ENCODE assay signal across 8 cellular contexts in the genomic region with DNA sequence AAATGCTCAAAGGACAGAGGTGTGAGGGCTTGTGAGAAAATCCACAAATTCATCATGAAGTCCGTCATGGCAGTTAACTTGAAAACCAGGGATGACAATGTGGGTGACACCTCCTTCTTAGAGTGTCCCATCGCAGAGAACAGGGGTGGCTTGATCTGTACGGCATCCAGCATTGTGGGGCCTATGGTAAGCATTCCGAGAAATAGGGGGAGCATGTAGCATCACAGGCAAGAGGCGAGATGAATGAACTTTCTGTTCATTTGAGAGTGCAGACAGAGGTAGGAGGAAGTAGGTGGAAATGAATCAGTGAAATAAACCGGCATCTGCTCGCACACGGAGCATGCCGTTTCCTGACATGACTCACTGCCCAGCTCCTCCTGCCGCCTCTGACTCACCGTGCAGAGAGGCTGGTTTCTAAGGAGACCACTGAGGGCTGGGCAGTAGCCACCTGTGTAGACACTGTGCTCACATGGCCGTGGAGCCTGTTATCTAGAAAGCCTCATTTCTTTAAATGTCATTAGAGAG.
A peak's percentile ranks its signal among the peaks of the same experiment; 100 is the strongest.
DNase-seq lines count a peak whose midpoint lies in the region; ATAC-seq and TF ChIP-seq lines count a peak whose summit lies in the region.

No MANE protein-coding gene starts in this region.

- ATAC-seq in HG03159 (IDR thresholded peaks at IDR 0.05; ENCODE audit: unreplicated experiment), result peak; percentile 100
- ATAC-seq in activated T-cell treated with anti-CD3 and anti-CD28 coated beads, Interleukin-2, amount 50 U/mL, for 72 hours (replicated peaks in 1 of 2), result peak; percentile 94 to 98

- H3K4me3 Mint-ChIP-seq in activated T-cell treated with anti-CD3 and anti-CD28 coated beads, Interleukin-2, amount 50 U/mL, for 72 hours, result peak overlapping the region; percentile 64 to 87
- no peak overlapping the region for H3K4me3 Mint-ChIP-seq in glutamatergic neuron (ENCODE audit: unreplicated experiment)

- TF ChIP-seq CTCF in glutamatergic neuron (IDR thresholded peaks at IDR 0.05; ENCODE audit: partially characterized antibody, unreplicated experiment), result no peak

- DNase-seq in COLO668 (lab: John Stamatoyannopoulos, UW; ENCODE audit: unreplicated experiment), result peak; percentile 97
- DNase-seq in GM19240 (ENCODE audit: insufficient read length, low spot score), result peak; percentile 33
- peak; percentile 21 to 59 for DNase-seq in NCI-H524 (lab: John Stamatoyannopoulos, UW)
- DNase-seq in activated T-cell treated with anti-CD3 and anti-CD28 coated beads, Interleukin-2, amount 50 U/mL, for 72 hours, result peak; percentile 65 to 74
- DNase-seq in glutamatergic neuron, result peak; percentile 24
- DNase-seq in renal cortical epithelial cell (ENCODE audit: low read depth), result peak; percentile 96
- no peak for DNase-seq in NCI-H1105 treated with DMSO at 0.1 percent for 48 hours (lab: John Stamatoyannopoulos, UW)

- peak overlapping the region; percentile 96 for H3K27ac Mint-ChIP-seq in activated T-cell treated with anti-CD3 and anti-CD28 coated beads, Interleukin-2, amount 50 U/mL, for 72 hours
- H3K27ac Mint-ChIP-seq in glutamatergic neuron (ENCODE audit: unreplicated experiment), result peak overlapping the region; percentile 59

- peaks cover 20% of the 10 kb centered on the region for H3K4me1 Mint-ChIP-seq in activated T-cell treated with anti-CD3 and anti-CD28 coated beads, Interleukin-2, amount 50 U/mL, for 72 hours (ENCODE audit: low read depth)
- peaks cover 10% of the 10 kb centered on the region for H3K4me1 Mint-ChIP-seq in glutamatergic neuron (ENCODE audit: low read depth, unreplicated experiment)

- peaks cover 0 to 3% of the 10 kb centered on the region in 2 donors for H3K9me3 Mint-ChIP-seq in activated T-cell treated with anti-CD3 and anti-CD28 coated beads, Interleukin-2, amount 50 U/mL, for 72 hours
- H3K9me3 Mint-ChIP-seq in glutamatergic neuron (ENCODE audit: unreplicated experiment), result no peaks in the 10 kb centered on the region

- H3K27me3 Mint-ChIP-seq in activated T-cell treated with anti-CD3 and anti-CD28 coated beads, Interleukin-2, amount 50 U/mL, for 72 hours (ENCODE audit: low read depth), result peaks cover 45% of the 10 kb centered on the region
- H3K27me3 Mint-ChIP-seq in glutamatergic neuron (ENCODE audit: unreplicated experiment), result no peaks in the 10 kb centered on the region

- peaks cover 2 to 3% of the 10 kb centered on the region in 2 donors for H3K36me3 Mint-ChIP-seq in activated T-cell treated with anti-CD3 and anti-CD28 coated beads, Interleukin-2, amount 50 U/mL, for 72 hours (ENCODE audit: insufficient read depth in 2 of 2)
- no peaks in the 10 kb centered on the region for H3K36me3 Mint-ChIP-seq in glutamatergic neuron (ENCODE audit: unreplicated experiment)
